1 cellular context compared by ENCODE assay signal in the genomic region with DNA sequence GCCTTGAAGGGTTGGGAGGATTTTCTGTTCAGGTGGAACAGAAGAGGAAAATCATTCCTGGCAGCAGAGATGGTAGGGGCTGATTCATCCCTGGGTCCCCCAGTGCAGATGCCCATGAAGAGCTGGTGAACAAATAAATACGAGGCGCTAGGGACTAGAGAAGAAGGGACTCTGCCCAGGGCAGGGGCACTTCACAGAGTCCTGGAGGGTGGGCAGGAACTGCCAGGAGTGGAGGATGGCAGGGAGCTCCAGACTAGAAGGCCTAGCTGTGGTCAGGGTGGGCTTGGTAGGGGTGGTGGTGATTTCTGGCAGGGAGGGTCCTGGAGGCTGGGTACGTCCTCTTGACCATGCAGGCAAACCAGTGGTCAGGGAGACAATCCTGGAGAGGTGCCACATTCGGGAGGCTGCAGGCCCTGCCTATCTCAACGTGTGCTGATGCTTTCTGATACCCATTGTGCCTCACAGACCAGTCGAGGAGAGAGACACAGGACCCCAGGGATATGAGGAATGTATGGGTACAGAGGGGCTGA.
TF ChIP-seq lines count a peak whose summit lies in the region.

No MANE protein-coding gene starts in this region.

TF ChIP-seq in IMR-90, 13 proteins besides CTCF, POLR2A, EP300 and RAD21:
- TF ChIP-seq, protein P1, sequence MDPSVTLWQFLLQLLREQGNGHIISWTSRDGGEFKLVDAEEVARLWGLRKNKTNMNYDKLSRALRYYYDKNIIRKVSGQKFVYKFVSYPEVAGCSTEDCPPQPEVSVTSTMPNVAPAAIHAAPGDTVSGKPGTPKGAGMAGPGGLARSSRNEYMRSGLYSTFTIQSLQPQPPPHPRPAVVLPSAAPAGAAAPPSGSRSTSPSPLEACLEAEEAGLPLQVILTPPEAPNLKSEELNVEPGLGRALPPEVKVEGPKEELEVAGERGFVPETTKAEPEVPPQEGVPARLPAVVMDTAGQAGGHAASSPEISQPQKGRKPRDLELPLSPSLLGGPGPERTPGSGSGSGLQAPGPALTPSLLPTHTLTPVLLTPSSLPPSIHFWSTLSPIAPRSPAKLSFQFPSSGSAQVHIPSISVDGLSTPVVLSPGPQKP (IDR thresholded peaks at IDR 0.05; ENCODE audit: borderline replicate concordance, low read depth, low read length), result no peak
- TF ChIP-seq FOS (IDR thresholded peaks at IDR 0.05; ENCODE audit: low read depth, low read length) (no peak), CEBPB (IDR thresholded peaks at IDR 0.05; ENCODE audit: low read depth, low read length) (no peak), CHD1 (IDR thresholded peaks at IDR 0.05; ENCODE audit: low read depth, low read length) (no peak), RCOR1 (IDR thresholded peaks at IDR 0.05; ENCODE audit: insufficient replicate concordance, low read length) (no peak), RFX5 (IDR thresholded peaks at IDR 0.05; ENCODE audit: low read depth, low read length) (no peak), MAZ (IDR thresholded peaks at IDR 0.05; ENCODE audit: borderline replicate concordance, low read depth, low read length) (no peak), MAFK (IDR thresholded peaks at IDR 0.05; ENCODE audit: low read depth, low read length) (no peak), MXI1 (IDR thresholded peaks at IDR 0.05; ENCODE audit: borderline replicate concordance, low read depth, low read length) (no peak), NFE2L2 (IDR thresholded peaks at IDR 0.05; ENCODE audit: low read depth, low read length) (no peak), SMC3 (IDR thresholded peaks at IDR 0.05; ENCODE audit: low read depth, low read length) (no peak), BHLHE40 (IDR thresholded peaks at IDR 0.05; ENCODE audit: low read depth, low read length) (no peak)
- TF ChIP-seq, protein P2, sequence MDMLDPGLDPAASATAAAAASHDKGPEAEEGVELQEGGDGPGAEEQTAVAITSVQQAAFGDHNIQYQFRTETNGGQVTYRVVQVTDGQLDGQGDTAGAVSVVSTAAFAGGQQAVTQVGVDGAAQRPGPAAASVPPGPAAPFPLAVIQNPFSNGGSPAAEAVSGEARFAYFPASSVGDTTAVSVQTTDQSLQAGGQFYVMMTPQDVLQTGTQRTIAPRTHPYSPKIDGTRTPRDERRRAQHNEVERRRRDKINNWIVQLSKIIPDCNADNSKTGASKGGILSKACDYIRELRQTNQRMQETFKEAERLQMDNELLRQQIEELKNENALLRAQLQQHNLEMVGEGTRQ (IDR thresholded peaks at IDR 0.05; ENCODE audit: low read depth, low read length), result no peak
